Comparison of ENCODE assay signal across 23 cellular contexts in the genomic region with DNA sequence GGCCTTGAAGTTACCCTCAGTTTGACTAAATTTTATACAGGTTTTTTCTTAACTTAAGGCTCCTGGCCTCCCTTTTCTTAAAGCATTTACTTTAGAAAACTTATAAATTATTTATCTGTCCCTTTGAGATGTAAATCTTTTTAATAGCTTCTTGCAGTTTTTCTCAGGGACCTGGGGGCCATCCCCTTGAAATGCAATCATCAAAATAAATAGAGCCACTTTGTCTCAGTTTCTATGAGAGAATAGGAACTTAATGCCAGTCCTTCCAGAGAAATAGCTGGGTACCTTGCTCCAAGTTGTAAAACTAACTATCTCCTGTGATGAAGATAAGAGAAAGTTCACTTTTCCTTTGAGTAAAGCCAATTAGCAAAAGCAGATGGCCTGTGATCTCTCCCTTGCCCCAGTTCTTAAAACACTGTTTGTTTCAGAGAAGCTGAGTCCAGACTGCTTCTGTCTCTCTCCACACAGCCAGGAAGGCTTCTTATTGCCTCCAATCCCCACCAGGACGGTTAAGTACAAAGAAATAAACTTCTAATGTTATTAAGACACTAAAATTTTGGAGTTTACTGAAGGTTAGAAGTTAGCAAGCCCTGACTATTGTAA.
DNase-seq lines count a peak whose midpoint lies in the region; ATAC-seq and TF ChIP-seq lines count a peak whose summit lies in the region.
"Had no signal": no experiment of that assay in that cellular context is flagged by ENCODE, and none has a peak within 500 bp of the region (broad histone marks: within the 10 kb centered on the region; RNA-seq: fewer than 3 reads in every experiment).

No MANE protein-coding gene starts in this region.

- H3K4me1 ChIP-seq in HUES6 (ENCODE audit: control insufficient read depth, insufficient read depth, low read length) = peaks cover 20% of the 10 kb centered on the region
- no peaks in the 10 kb centered on the region for H3K4me1 ChIP-seq in NT2/D1 (ENCODE audit: insufficient read depth, insufficient read length)
- H3K4me1 ChIP-seq in iPS-20b (ENCODE audit: insufficient read depth, low read length) = peaks cover 14% of the 10 kb centered on the region; the same call in 1 of the 2 replicates
- no peaks in the 10 kb centered on the region for H3K4me1 ChIP-seq in right atrium auricular region
- H3K4me1 ChIP-seq in naive thymus-derived CD4-positive, alpha-beta T cell (ENCODE audit: control insufficient read depth in 2 of 2, insufficient read depth in 2 of 2, low read length in 2 of 2) = no peaks in the 10 kb centered on the region
- H3K4me1 ChIP-seq: Caco-2 had no signal

- no peak overlapping the region for H3K4me3 Mint-ChIP-seq in naive thymus-derived CD4-positive, alpha-beta T cell
- H3K4me3 Mint-ChIP-seq: B cell; CD8-positive, alpha-beta T cell had no signal

- H3K36me3 ChIP-seq in HUES6 (ENCODE audit: control insufficient read depth, insufficient read depth, low read length) (no peaks in the 10 kb centered on the region), NT2/D1 (ENCODE audit: insufficient read depth, insufficient read length, low read length) (no peaks in the 10 kb centered on the region), iPS-20b (ENCODE audit: insufficient read depth, low read depth, low read length) (no peaks in the 10 kb centered on the region), right atrium auricular region (no peaks in the 10 kb centered on the region)
- H3K36me3 ChIP-seq in naive thymus-derived CD4-positive, alpha-beta T cell (ENCODE audit: control insufficient read depth in 2 of 3, insufficient read depth in 3 of 3, low read length in 3 of 3) = no peaks in the 10 kb centered on the region

- no peaks in the 10 kb centered on the region for H3K9me3 ChIP-seq in HUES6 (ENCODE audit: control insufficient read depth, insufficient read depth, low read depth, low read length)
- H3K9me3 ChIP-seq in NT2/D1 (ENCODE audit: insufficient read depth, low read length) = no peaks in the 10 kb centered on the region
- no peaks in the 10 kb centered on the region for H3K9me3 ChIP-seq in iPS-20b (ENCODE audit: insufficient read depth, low read depth, low read length)
- no peaks in the 10 kb centered on the region for H3K9me3 ChIP-seq in right atrium auricular region
- peaks cover 0 to 4% (median 0%) of the 10 kb centered on the region in 3 experiments for H3K9me3 ChIP-seq in naive thymus-derived CD4-positive, alpha-beta T cell (ENCODE audit: control insufficient read depth in 2 of 3, low read length in 3 of 3)
- H3K9me3 ChIP-seq: Caco-2 had no signal

- H3K4me1 Mint-ChIP-seq in naive thymus-derived CD4-positive, alpha-beta T cell = no peaks in the 10 kb centered on the region
- H3K4me1 Mint-ChIP-seq: B cell had no signal

- no peak for ATAC-seq in naive thymus-derived CD4-positive, alpha-beta T cell
- ATAC-seq: CD8-positive, alpha-beta T cell; Panc1 had no signal

- intact Hi-C loops in naive thymus-derived CD4-positive, alpha-beta T cell (cut with micrococcal nuclease) = no loop called here

- peaks cover 0 to 10% (median 3%) of the 10 kb centered on the region in 11 donors for H3K9me3 Mint-ChIP-seq in naive thymus-derived CD4-positive, alpha-beta T cell

- no peak for TF ChIP-seq CTCF in right atrium auricular region (IDR thresholded peaks at IDR 0.05)

- DNase-seq in NT2/D1 (ENCODE audit: low read depth, low spot score) (peak; percentile 39), NCI-H2107 treated with DMSO at 0.1 percent for 48 hours (lab: John Stamatoyannopoulos, UW; ENCODE audit: unreplicated experiment) (no peak), right atrium auricular region (ENCODE audit: low spot score) (no peak), NCI-H526 treated with DMSO at 0.1 percent for 48 hours (lab: John Stamatoyannopoulos, UW) (no peak)
- DNase-seq in naive thymus-derived CD4-positive, alpha-beta T cell = no peak
- DNase-seq: Caco-2; CD8-positive, alpha-beta T cell; DMS79 treated with DMSO at 0.1 percent for 48 hours; KBM-7; NCI-H1105 treated with DMSO at 0.1 percent for 48 hours; NCI-H2029; NCI-H2227 treated with DMSO at 0.1 percent for 48 hours; NCI-H510A; NCI-H774; SHP77; T-helper 1 cell had no signal

- no peaks in the 10 kb centered on the region for H3K36me3 Mint-ChIP-seq in naive thymus-derived CD4-positive, alpha-beta T cell
- H3K36me3 Mint-ChIP-seq: CD8-positive, alpha-beta T cell had no signal

- POLR2A ChIA-PET in naive thymus-derived CD4-positive, alpha-beta T cell (lab: Charles Lee) = no interaction called here

- H3K9ac ChIP-seq in HUES6 (ENCODE audit: low read length) = no peak overlapping the region
- H3K9ac ChIP-seq in NT2/D1 (ENCODE audit: insufficient read length, low read depth) = no peak overlapping the region
- H3K9ac ChIP-seq in iPS-20b (ENCODE audit: low read depth, low read length) = no peak overlapping the region

- no peak overlapping the region for H3K27ac Mint-ChIP-seq in naive thymus-derived CD4-positive, alpha-beta T cell
- H3K27ac Mint-ChIP-seq: B cell; CD8-positive, alpha-beta T cell had no signal

- H3K27me3 Mint-ChIP-seq in naive thymus-derived CD4-positive, alpha-beta T cell = no peaks in the 10 kb centered on the region
- H3K27me3 Mint-ChIP-seq: B cell had no signal

- CTCF ChIA-PET in naive thymus-derived CD4-positive, alpha-beta T cell (lab: Charles Lee) = no interaction called here

- H3K27me3 ChIP-seq in HUES6 (ENCODE audit: control insufficient read depth, insufficient read depth, low read length) (peaks cover 10% of the 10 kb centered on the region; the same call in 1 of the 2 replicates), NT2/D1 (ENCODE audit: insufficient read depth, insufficient read length) (no peaks in the 10 kb centered on the region), iPS-20b (ENCODE audit: insufficient read depth, low read length) (peaks cover 20% of the 10 kb centered on the region), right atrium auricular region (no peaks in the 10 kb centered on the region)
- no peaks in the 10 kb centered on the region for H3K27me3 ChIP-seq in naive thymus-derived CD4-positive, alpha-beta T cell (ENCODE audit: control insufficient read depth in 2 of 2, insufficient read depth in 2 of 2, low read length in 2 of 2)

- H3K4me3 ChIP-seq in HUES6 (ENCODE audit: low read depth, low read length) (0 out of 2 replicates have a peak overlapping the region, but pooled peaks have one; percentile 3), NT2/D1 (ENCODE audit: insufficient read length, low read depth) (no peak overlapping the region), iPS-20b (ENCODE audit: low read length) (peak overlapping the region; percentile 33; the same call in 1 of the 2 replicates), right atrium auricular region (no peak overlapping the region)
- H3K4me3 ChIP-seq in naive thymus-derived CD4-positive, alpha-beta T cell (ENCODE audit: low read length) = no peak overlapping the region

- H3K27ac ChIP-seq in HUES6 (ENCODE audit: low read depth, low read length) (no peak overlapping the region), iPS-20b (ENCODE audit: low read length) (no peak overlapping the region), right atrium auricular region (no peak overlapping the region)
- no peak overlapping the region for H3K27ac ChIP-seq in naive thymus-derived CD4-positive, alpha-beta T cell (ENCODE audit: low read depth, low read length)
- H3K27ac ChIP-seq: C4-2B, HL-60, RWPE1 had no signal

Comparison
In these comparisons a context has a peak if more than half of its experiments do, and no peak if none do; other contexts are left out.
1. H3K4me3 ChIP-seq: peak in HUES6 (single experiment) and iPS-20b (single experiment); none in NT2/D1 (single experiment), right atrium auricular region (0 of 2) and naive thymus-derived CD4-positive, alpha-beta T cell (single experiment).